ENCODE assay signal across 19 cellular contexts in the genomic region with DNA sequence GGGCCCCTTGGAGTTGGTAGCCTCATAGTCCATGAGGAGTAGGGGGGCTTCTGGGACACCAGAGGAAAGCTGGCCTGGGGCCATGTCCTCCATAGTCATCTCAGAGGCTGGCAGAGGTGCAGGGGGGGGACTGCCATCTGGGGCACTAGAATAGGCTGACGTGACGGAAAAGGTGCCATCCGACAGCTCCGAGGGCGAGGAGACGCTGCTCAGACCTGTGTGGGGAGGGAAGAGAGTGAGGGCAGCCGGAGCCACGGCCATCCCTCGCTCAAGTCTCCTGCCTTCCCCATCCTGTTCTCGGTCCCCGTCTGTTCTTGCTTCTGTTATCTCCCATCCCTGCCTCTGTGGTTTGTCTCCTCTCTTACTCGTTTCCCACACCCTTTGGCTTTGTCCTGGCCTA. TPM values are rescaled to one million over a fixed set of nuclear protein-coding genes. Genes with fewer than 3 reads are reported as not detected.
DNase-seq lines count a peak whose midpoint lies in the region; TF ChIP-seq lines count a peak whose summit lies in the region.
"Had no signal": no experiment of that assay in that cellular context is flagged by ENCODE, and none has a peak within 500 bp of the region (broad histone marks: within the 10 kb centered on the region; RNA-seq: fewer than 3 reads in every experiment).

No MANE protein-coding gene starts in this region.

- CTCF ChIA-PET in Calu3 (lab: Charles Lee): no interaction called here

- DNase-seq in activated T-cell treated with anti-CD3 and anti-CD28 coated beads, Interleukin-2, amount 50 U/mL, for 24 hours: no peak
- DNase-seq in activated T-cell treated with anti-CD3 and anti-CD28 coated beads for 4 hours (no peak), mesenchymal stem cell (no peak), Calu3 (no peak), GF-D8 (lab: John Stamatoyannopoulos, UW) (no peak)
- no peak for DNase-seq in activated T-helper 1 cell treated with anti-CD3 and anti-CD28 coated beads, Interleukin-12 subunit alpha, Interleukin-12 subunit beta, Interleukin-2, Interleukin-4 antibody, amounts not matched to agents 30 ng/mL and 10 ng/mL and 1 ng/mL, durations not matched to agents 14 hours and 24 hours and 36 hours (ENCODE audit: low spot score)
- DNase-seq in activated CD4-positive, CD25-positive, alpha-beta regulatory T cell (lab: John Stamatoyannopoulos, UW): no peak
- DNase-seq: activated CD4-positive, alpha-beta T cell treated with anti-CD3 and anti-CD28 coated beads, Interleukin-2, amount 50 U/mL, for 48 hours; activated naive CD4-positive, alpha-beta T cell treated with Interleukin-2 at 50 U/mL for 16 hours; AML-193; EL; left ventricle myocardium superior; NCI-H510A; NK-92 treated with Interleukin-12 subunit alpha and Interleukin-12 subunit beta, amount 100 ng/mL, for 24 hours; stimulated activated naive B cell treated with anti-CD40 and anti-IgM and Interleukin-4, amounts not matched to agents 10 μg/mL and 1 μg/mL and 100 μg/mL, for 72 hours; transverse colon had no signal

- H3K9me3 Mint-ChIP-seq in activated T-cell treated with anti-CD3 and anti-CD28 coated beads, Interleukin-2, amount 50 U/mL, for 24 hours: no peaks in the 10 kb centered on the region
- no peaks in the 10 kb centered on the region for H3K9me3 Mint-ChIP-seq in activated T-helper 1 cell treated with anti-CD3 and anti-CD28 coated beads, Interleukin-12 subunit alpha, Interleukin-12 subunit beta, Interleukin-2, Interleukin-4 antibody, amounts not matched to agents 30 ng/mL and 10 ng/mL and 1 ng/mL, durations not matched to agents 14 hours and 24 hours and 36 hours
- H3K9me3 Mint-ChIP-seq in Calu3 (ENCODE audit: low read depth, unreplicated experiment): no peaks in the 10 kb centered on the region
- H3K9me3 Mint-ChIP-seq: stimulated activated naive B cell treated with anti-CD40 and anti-IgM and Interleukin-4, amounts not matched to agents 10 μg/mL and 1 μg/mL and 100 μg/mL, for 72 hours; T-helper 2 cell treated with Interferon-gamma antibody and Interleukin-4, amounts not matched to agents 5 μg/mL and 100 μg/mL, for 36 hours had no signal

- H3K23ac ChIP-seq in mesenchymal stem cell (ENCODE audit: low read length in 2 of 2): no peak overlapping the region

- H3K27ac ChIP-seq in mesenchymal stem cell (ENCODE audit: low read length, poor library complexity, severe bottlenecking): no peak overlapping the region
- peak overlapping the region; percentile 86 for H3K27ac ChIP-seq in skeletal muscle tissue (ENCODE audit: low read depth, low read length)
- H3K27ac ChIP-seq: SK-N-MC had no signal

- no peak overlapping the region for H3K4ac ChIP-seq in mesenchymal stem cell (ENCODE audit: low read depth in 1 of 2, low read length in 2 of 2)

- BruUV-seq in Calu3 (replicated peaks; lab: Mats Ljungman, UMichigan): no TSS peak

- no peak overlapping the region for H3K4me3 ChIP-seq in mesenchymal stem cell (ENCODE audit: insufficient read depth in 1 of 2, low read depth in 1 of 2, low read length in 2 of 2)
- H3K4me3 ChIP-seq in skeletal muscle tissue (ENCODE audit: low read length in 3 of 3): no peak overlapping the region
- H3K4me3 ChIP-seq: SK-N-MC, transverse colon had no signal

- H4K91ac ChIP-seq in mesenchymal stem cell (ENCODE audit: low read length): peak overlapping the region; percentile 14

- peaks cover 45 to 73% of the 10 kb centered on the region in 2 experiments for H3K36me3 ChIP-seq in mesenchymal stem cell (ENCODE audit: control insufficient read depth in 1 of 2, insufficient read depth in 2 of 2, low read depth in 1 of 2, low read length in 2 of 2)
- peaks cover 43 to 51% (median 44%) of the 10 kb centered on the region in 3 donors for H3K36me3 ChIP-seq in skeletal muscle tissue (ENCODE audit: control insufficient read depth in 3 of 3, insufficient read depth in 3 of 3, low read length in 3 of 3)

- intact Hi-C loops in activated T-helper 1 cell treated with anti-CD3 and anti-CD28 coated beads, Interleukin-12 subunit alpha, Interleukin-12 subunit beta, Interleukin-2, Interleukin-4 antibody, amounts not matched to agents 30 ng/mL and 10 ng/mL and 1 ng/mL, durations not matched to agents 14 hours and 24 hours and 36 hours (cut with micrococcal nuclease): no loop called here
- intact Hi-C loops in Calu3 (cut with micrococcal nuclease; ENCODE audit: unreplicated experiment): no loop called here

- peaks cover 29% of the 10 kb centered on the region for H3K4me1 Mint-ChIP-seq in activated T-cell treated with anti-CD3 and anti-CD28 coated beads, Interleukin-2, amount 50 U/mL, for 24 hours (ENCODE audit: low read depth)
- H3K4me1 Mint-ChIP-seq in activated T-helper 1 cell treated with anti-CD3 and anti-CD28 coated beads, Interleukin-12 subunit alpha, Interleukin-12 subunit beta, Interleukin-2, Interleukin-4 antibody, amounts not matched to agents 30 ng/mL and 10 ng/mL and 1 ng/mL, durations not matched to agents 14 hours and 24 hours and 36 hours (ENCODE audit: low read depth): peaks cover 27% of the 10 kb centered on the region
- H3K4me1 Mint-ChIP-seq in Calu3 (ENCODE audit: low read depth, unreplicated experiment): no peaks in the 10 kb centered on the region

- no peak overlapping the region for H2AFZ ChIP-seq in mesenchymal stem cell (ENCODE audit: low read depth, low read length)

- H3K4me3 Mint-ChIP-seq in activated T-cell treated with anti-CD3 and anti-CD28 coated beads, Interleukin-2, amount 50 U/mL, for 24 hours: no peak overlapping the region
- H3K4me3 Mint-ChIP-seq in activated T-helper 1 cell treated with anti-CD3 and anti-CD28 coated beads, Interleukin-12 subunit alpha, Interleukin-12 subunit beta, Interleukin-2, Interleukin-4 antibody, amounts not matched to agents 30 ng/mL and 10 ng/mL and 1 ng/mL, durations not matched to agents 14 hours and 24 hours and 36 hours: no peak overlapping the region
- no peak overlapping the region for H3K4me3 Mint-ChIP-seq in Calu3 (ENCODE audit: low read depth, unreplicated experiment)
- H3K4me3 Mint-ChIP-seq: stimulated activated naive B cell treated with anti-CD40 and anti-IgM and Interleukin-4, amounts not matched to agents 10 μg/mL and 1 μg/mL and 100 μg/mL, for 72 hours; T-helper 2 cell treated with Interferon-gamma antibody and Interleukin-4, amounts not matched to agents 5 μg/mL and 100 μg/mL, for 36 hours had no signal

- H3K79me1 ChIP-seq in mesenchymal stem cell (replicated peaks; ENCODE audit: low read length, poor library complexity, severe bottlenecking): peaks cover 22% of the 10 kb centered on the region

- H2BK5ac ChIP-seq in mesenchymal stem cell (ENCODE audit: low read depth, low read length, poor library complexity, severe bottlenecking): no peak overlapping the region

- H3K27ac Mint-ChIP-seq in activated T-cell treated with anti-CD3 and anti-CD28 coated beads, Interleukin-2, amount 50 U/mL, for 24 hours: peak overlapping the region; percentile 22
- H3K27ac Mint-ChIP-seq in activated T-helper 1 cell treated with anti-CD3 and anti-CD28 coated beads, Interleukin-12 subunit alpha, Interleukin-12 subunit beta, Interleukin-2, Interleukin-4 antibody, amounts not matched to agents 30 ng/mL and 10 ng/mL and 1 ng/mL, durations not matched to agents 14 hours and 24 hours and 36 hours: peak overlapping the region; percentile 19
- H3K27ac Mint-ChIP-seq in Calu3 (ENCODE audit: unreplicated experiment): no peak overlapping the region
- H3K27ac Mint-ChIP-seq: stimulated activated naive B cell treated with anti-CD40 and anti-IgM and Interleukin-4, amounts not matched to agents 10 μg/mL and 1 μg/mL and 100 μg/mL, for 72 hours had no signal

- H3K36me3 Mint-ChIP-seq in activated T-cell treated with anti-CD3 and anti-CD28 coated beads, Interleukin-2, amount 50 U/mL, for 24 hours (ENCODE audit: low read depth): peaks cover 14% of the 10 kb centered on the region
- H3K36me3 Mint-ChIP-seq in activated T-helper 1 cell treated with anti-CD3 and anti-CD28 coated beads, Interleukin-12 subunit alpha, Interleukin-12 subunit beta, Interleukin-2, Interleukin-4 antibody, amounts not matched to agents 30 ng/mL and 10 ng/mL and 1 ng/mL, durations not matched to agents 14 hours and 24 hours and 36 hours (ENCODE audit: low read depth): peaks cover 51% of the 10 kb centered on the region
- H3K36me3 Mint-ChIP-seq in Calu3 (ENCODE audit: insufficient read depth, unreplicated experiment): peaks cover 19% of the 10 kb centered on the region

- no peak overlapping the region for H4K8ac ChIP-seq in mesenchymal stem cell (ENCODE audit: low read length)

- H3K14ac ChIP-seq in mesenchymal stem cell (ENCODE audit: low read length in 2 of 2): no peak overlapping the region

- H3K27me3 ChIP-seq in mesenchymal stem cell (ENCODE audit: control insufficient read depth in 1 of 2, insufficient read depth in 1 of 2, low read length in 2 of 2): no peaks in the 10 kb centered on the region
- H3K27me3 ChIP-seq in skeletal muscle tissue (ENCODE audit: control insufficient read depth in 3 of 3, insufficient read depth in 3 of 3, low read length in 3 of 3): no peaks in the 10 kb centered on the region
- H3K27me3 ChIP-seq: transverse colon had no signal

- no peak overlapping the region for H2BK12ac ChIP-seq in mesenchymal stem cell (ENCODE audit: low read length in 2 of 2)

- TF ChIP-seq CTCF in Calu3 (IDR thresholded peaks at IDR 0.05; ENCODE audit: unreplicated experiment): no peak

- no peak overlapping the region for H3K4me2 ChIP-seq in mesenchymal stem cell (ENCODE audit: low read length, poor library complexity, severe bottlenecking)

- no peaks in the 10 kb centered on the region for H3K27me3 Mint-ChIP-seq in activated T-cell treated with anti-CD3 and anti-CD28 coated beads, Interleukin-2, amount 50 U/mL, for 24 hours
- H3K27me3 Mint-ChIP-seq in activated T-helper 1 cell treated with anti-CD3 and anti-CD28 coated beads, Interleukin-12 subunit alpha, Interleukin-12 subunit beta, Interleukin-2, Interleukin-4 antibody, amounts not matched to agents 30 ng/mL and 10 ng/mL and 1 ng/mL, durations not matched to agents 14 hours and 24 hours and 36 hours (ENCODE audit: insufficient read depth): no peaks in the 10 kb centered on the region
- no peaks in the 10 kb centered on the region for H3K27me3 Mint-ChIP-seq in Calu3 (ENCODE audit: unreplicated experiment)
- H3K27me3 Mint-ChIP-seq: stimulated activated naive B cell treated with anti-CD40 and anti-IgM and Interleukin-4, amounts not matched to agents 10 μg/mL and 1 μg/mL and 100 μg/mL, for 72 hours had no signal

- H3K9ac ChIP-seq in mesenchymal stem cell (ENCODE audit: low read length) (peak overlapping the region; percentile 37), skeletal muscle tissue (ENCODE audit: low read depth in 1 of 3, low read length in 3 of 3) (peak overlapping the region; percentile 47 to 68 (median 60))

- H3K4me1 ChIP-seq in mesenchymal stem cell (ENCODE audit: control insufficient read depth, insufficient read depth, low read depth, low read length): peaks cover 26% of the 10 kb centered on the region
- peaks cover 68 to 75% (median 70%) of the 10 kb centered on the region in 3 donors for H3K4me1 ChIP-seq in skeletal muscle tissue (ENCODE audit: control insufficient read depth in 3 of 3, insufficient read depth in 3 of 3, low read length in 3 of 3)

- no peak overlapping the region for H2BK15ac ChIP-seq in mesenchymal stem cell (ENCODE audit: low read depth, poor library complexity, severe bottlenecking)

- H3K9me3 ChIP-seq in mesenchymal stem cell (ENCODE audit: control insufficient read depth, low read length) (no peaks in the 10 kb centered on the region), skeletal muscle tissue (ENCODE audit: control insufficient read depth in 3 of 3, low read length in 3 of 3) (no peaks in the 10 kb centered on the region)
- H3K9me3 ChIP-seq: transverse colon had no signal

- WGBS in mesenchymal stem cell: 95% methylated on average over 10 of the region's 12 CpGs

- no peak overlapping the region for H2BK120ac ChIP-seq in mesenchymal stem cell (ENCODE audit: low read depth, low read length)

- no peak overlapping the region for H3K18ac ChIP-seq in mesenchymal stem cell (ENCODE audit: low read depth in 1 of 2, low read length in 2 of 2)

- no peak overlapping the region for H2AK5ac ChIP-seq in mesenchymal stem cell (ENCODE audit: low read length, severe bottlenecking)

RNA-seq across cellular contexts. Expression of gene SPAG7, which starts 4.7 kb away (rescaled TPM):
- 66.5 and 69.5 TPM in 2 replicates for total RNA-seq in activated T-helper 1 cell treated with anti-CD3 and anti-CD28 coated beads, Interleukin-12 subunit alpha, Interleukin-12 subunit beta, Interleukin-2, Interleukin-4 antibody, amounts not matched to agents 30 ng/mL and 10 ng/mL and 1 ng/mL, durations not matched to agents 14 hours and 24 hours and 36 hours
- polyA plus RNA-seq in mesenchymal stem cell (2013, experiment 1 of 2): 51.2 TPM
- polyA plus RNA-seq in mesenchymal stem cell (2013, experiment 2 of 2): 49.7 TPM
- 51.7 TPM for total RNA-seq in skeletal muscle tissue
- 34.3 and 34.9 TPM in 2 replicates for total RNA-seq in Calu3 (2022)

RNA-seq across cellular contexts. Expression of gene CAMTA2, which starts 15.2 kb away (rescaled TPM):
- 98.5 and 103 TPM in 2 replicates for total RNA-seq in activated T-helper 1 cell treated with anti-CD3 and anti-CD28 coated beads, Interleukin-12 subunit alpha, Interleukin-12 subunit beta, Interleukin-2, Interleukin-4 antibody, amounts not matched to agents 30 ng/mL and 10 ng/mL and 1 ng/mL, durations not matched to agents 14 hours and 24 hours and 36 hours
- 51.0 TPM for polyA plus RNA-seq in mesenchymal stem cell (2013, experiment 1 of 2)
- 49.6 TPM for polyA plus RNA-seq in mesenchymal stem cell (2013, experiment 2 of 2)
- total RNA-seq in skeletal muscle tissue: 4.7 TPM
- total RNA-seq in Calu3 (2022): 21.4 and 32.3 TPM in 2 replicates

RNA-seq across cellular contexts. Expression of gene ENO3, which starts 21.4 kb away (rescaled TPM):
- total RNA-seq in activated T-helper 1 cell treated with anti-CD3 and anti-CD28 coated beads, Interleukin-12 subunit alpha, Interleukin-12 subunit beta, Interleukin-2, Interleukin-4 antibody, amounts not matched to agents 30 ng/mL and 10 ng/mL and 1 ng/mL, durations not matched to agents 14 hours and 24 hours and 36 hours: 42.5 and 44.5 TPM in 2 replicates
- polyA plus RNA-seq in mesenchymal stem cell (2013, experiment 1 of 2): 3.9 TPM
- 3.3 TPM for polyA plus RNA-seq in mesenchymal stem cell (2013, experiment 2 of 2)
- total RNA-seq in skeletal muscle tissue (2,880 TPM), Calu3 (2022) (12.3 and 12.9 TPM in 2 replicates)

RNA-seq across cellular contexts. Expression of gene PFN1, which starts 24.0 kb away (rescaled TPM):
- 1,423 and 1,429 TPM in 2 replicates for total RNA-seq in activated T-helper 1 cell treated with anti-CD3 and anti-CD28 coated beads, Interleukin-12 subunit alpha, Interleukin-12 subunit beta, Interleukin-2, Interleukin-4 antibody, amounts not matched to agents 30 ng/mL and 10 ng/mL and 1 ng/mL, durations not matched to agents 14 hours and 24 hours and 36 hours
- polyA plus RNA-seq in mesenchymal stem cell (2013, experiment 1 of 2): 1,651 TPM
- polyA plus RNA-seq in mesenchymal stem cell (2013, experiment 2 of 2): 1,671 TPM
- total RNA-seq in skeletal muscle tissue (137 TPM), Calu3 (2022) (580 and 605 TPM in 2 replicates)

RNA-seq across cellular contexts. Expression of gene INCA1, which starts 25.0 kb away (rescaled TPM):
- total RNA-seq in activated T-helper 1 cell treated with anti-CD3 and anti-CD28 coated beads, Interleukin-12 subunit alpha, Interleukin-12 subunit beta, Interleukin-2, Interleukin-4 antibody, amounts not matched to agents 30 ng/mL and 10 ng/mL and 1 ng/mL, durations not matched to agents 14 hours and 24 hours and 36 hours: 0.34 and 0.37 TPM in 2 replicates
- 0.83 TPM for polyA plus RNA-seq in mesenchymal stem cell (2013, experiment 1 of 2)
- 0.70 TPM for polyA plus RNA-seq in mesenchymal stem cell (2013, experiment 2 of 2)
- total RNA-seq in skeletal muscle tissue (not detected), Calu3 (2022) (0.54 TPM in 1 of 2 replicates, not detected in the other)

Comparison
In these comparisons a context has a peak if more than half of its experiments do, and no peak if none do; other contexts are left out.
1. RNA of gene ENO3, which starts 21.4 kb away (total RNA-seq): 2,880 TPM in skeletal muscle tissue (single experiment); 42.5 to 44.5 TPM in activated T-helper 1 cell treated with anti-CD3 and anti-CD28 coated beads, Interleukin-12 subunit alpha, Interleukin-12 subunit beta, Interleukin-2, Interleukin-4 antibody, amounts not matched to agents 30 ng/mL and 10 ng/mL and 1 ng/mL, durations not matched to agents 14 hours and 24 hours and 36 hours and 12.3 to 12.9 TPM in Calu3; every median in the first group is over 10 times any median in the second.